In genomic region chr22:28892175-28892731, GRCh38 we compare ENCODE assay signal across 16 cellular contexts. TPM values are rescaled to one million over a fixed set of nuclear protein-coding genes. Genes with fewer than 3 reads are reported as not detected.
A peak's percentile ranks its signal among the peaks of the same experiment; 100 is the strongest.
DNase-seq lines count a peak whose midpoint lies in the region; ATAC-seq and TF ChIP-seq lines count a peak whose summit lies in the region.
"Had no signal": no experiment of that assay in that cellular context is flagged by ENCODE, and none has a peak within 500 bp of the region (broad histone marks: within the 10 kb centered on the region; RNA-seq: fewer than 3 reads in every experiment).

No MANE protein-coding gene starts in this region.

- no peak for TF ChIP-seq CTCF in mammary epithelial cell (conservative IDR thresholded peaks at IDR 0.05 in 1 of 2, IDR thresholded peaks at IDR 0.05 in 1 of 2; ENCODE audit: extremely low read depth in 1 of 2, insufficient read depth in 1 of 2, low read depth in 1 of 2, low read length in 2 of 2)
- no peak for TF ChIP-seq CTCF in natural killer cell (IDR thresholded peaks at IDR 0.05)

- H3K4me1 ChIP-seq in BLaER1 treated with 17β-estradiol and CSF1 and Interleukin-3, amounts not matched to agents 10 nM and 100 nM, result peaks cover 24 to 55% (median 47%) of the 10 kb centered on the region in 10 experiments
- peaks cover 45% of the 10 kb centered on the region for H3K4me1 ChIP-seq in HUES48 (ENCODE audit: control insufficient read depth, insufficient read depth, low read length)
- H3K4me1 ChIP-seq in mammary epithelial cell (ENCODE audit: insufficient read depth, low read length), result peaks cover 38% of the 10 kb centered on the region
- H3K4me1 ChIP-seq in mesendoderm (ENCODE audit: control insufficient read depth, low read depth, low read length), result peaks cover 10% of the 10 kb centered on the region
- H3K4me1 ChIP-seq in aorta (ENCODE audit: control insufficient read depth in 1 of 2, insufficient read depth in 2 of 2, low read length in 2 of 2), result peaks cover 2 to 5% of the 10 kb centered on the region in 2 donors

- H4K5ac ChIP-seq in mesendoderm (ENCODE audit: low read length), result no peak overlapping the region

- H3K79me1 ChIP-seq in mesendoderm (ENCODE audit: low read length), result peaks cover 20% of the 10 kb centered on the region

- peaks cover 92% of the 10 kb centered on the region for H3K79me2 ChIP-seq in mammary epithelial cell (ENCODE audit: insufficient read depth, low read length)
- peaks cover 74% of the 10 kb centered on the region for H3K79me2 ChIP-seq in mesendoderm (ENCODE audit: control insufficient read depth, insufficient read depth, low read length)

- H3K9me3 Mint-ChIP-seq in natural killer cell, result no peaks in the 10 kb centered on the region
- H3K9me3 Mint-ChIP-seq: activated B cell treated with CpG ODN at 0.5 μM for 24 hours had no signal

- no peak overlapping the region for H2BK5ac ChIP-seq in mesendoderm (ENCODE audit: low read length)

- peak overlapping the region; percentile 90 for H3K23ac ChIP-seq in mesendoderm (ENCODE audit: low read length)

- ATAC-seq in natural killer cell, result no peak
- no peak for ATAC-seq in HG02981 (IDR thresholded peaks at IDR 0.05; ENCODE audit: unreplicated experiment)
- ATAC-seq in aorta (ENCODE audit: low FRiP score), result no peak

- H3K27me3 ChIP-seq in BLaER1 treated with 17β-estradiol and CSF1 and Interleukin-3, amounts not matched to agents 10 nM and 100 nM, result no peaks in the 10 kb centered on the region
- H3K27me3 ChIP-seq in HUES48 (ENCODE audit: control insufficient read depth, insufficient read depth, low read length), result no peaks in the 10 kb centered on the region
- no peaks in the 10 kb centered on the region for H3K27me3 ChIP-seq in mammary epithelial cell (ENCODE audit: insufficient read depth, low read length)
- no peaks in the 10 kb centered on the region for H3K27me3 ChIP-seq in mesendoderm (ENCODE audit: insufficient read depth, low read length, poor library complexity)
- H3K27me3 ChIP-seq in aorta (ENCODE audit: control insufficient read depth in 1 of 2, insufficient read depth in 2 of 2, low read length in 1 of 2), result no peaks in the 10 kb centered on the region
- H3K27me3 ChIP-seq: thyroid gland had no signal

- H3K4me1 Mint-ChIP-seq in natural killer cell, result peaks cover 0 to 7% of the 10 kb centered on the region in 2 donors

- no peak overlapping the region for H3K56ac ChIP-seq in mesendoderm (ENCODE audit: low read length)

- no peak overlapping the region for H3K27ac Mint-ChIP-seq in natural killer cell
- H3K27ac Mint-ChIP-seq: activated B cell treated with CpG ODN at 0.5 μM for 24 hours had no signal

- no peak overlapping the region for H3K4me3 ChIP-seq in BLaER1 treated with 17β-estradiol and CSF1 and Interleukin-3, amounts not matched to agents 10 nM and 100 nM
- H3K4me3 ChIP-seq in HUES48 (ENCODE audit: low read depth, low read length) (no peak overlapping the region), mammary epithelial cell (replicated peaks in 1 of 3; ENCODE audit: insufficient read depth in 1 of 3, low read depth in 2 of 3, low read length in 3 of 3) (no peak overlapping the region), mesendoderm (ENCODE audit: low read length) (no peak overlapping the region), aorta (ENCODE audit: low read length in 2 of 2) (no peak overlapping the region)
- H3K4me3 ChIP-seq: thyroid gland had no signal

- in situ Hi-C loops in mammary epithelial cell (cut with MboI; ENCODE audit: low sequenced_read_pairs in 2 of 2), result no loop called here

- no peak overlapping the region for H3K9ac ChIP-seq in BLaER1 treated with 17β-estradiol and CSF1 and Interleukin-3, amounts not matched to agents 10 nM and 100 nM
- H3K9ac ChIP-seq in HUES48 (ENCODE audit: low read depth, low read length) (no peak overlapping the region), mammary epithelial cell (ENCODE audit: insufficient read depth, low read length) (no peak overlapping the region), mesendoderm (ENCODE audit: low read length) (no peak overlapping the region)

- CTCF ChIA-PET in mammary epithelial cell (lab: Charles Lee; ENCODE audit: low non-redundant PET), result no interaction called here

- no peaks in the 10 kb centered on the region for H3K9me3 ChIP-seq in BLaER1 treated with 17β-estradiol and CSF1 and Interleukin-3, amounts not matched to agents 10 nM and 100 nM (replicated peaks in 1 of 11)
- H3K9me3 ChIP-seq in HUES48 (ENCODE audit: control insufficient read depth, insufficient read depth, low read length) (no peaks in the 10 kb centered on the region), mammary epithelial cell (replicated peaks; ENCODE audit: insufficient read depth, low read length) (no peaks in the 10 kb centered on the region), aorta (ENCODE audit: control insufficient read depth, low read length) (no peaks in the 10 kb centered on the region)
- H3K9me3 ChIP-seq: thyroid gland had no signal

- H2BK120ac ChIP-seq in mesendoderm (ENCODE audit: low read depth, low read length), result no peak overlapping the region

- no peak overlapping the region for H3K18ac ChIP-seq in mesendoderm (ENCODE audit: low read length)

- H3K27me3 Mint-ChIP-seq in natural killer cell (ENCODE audit: low read depth in 2 of 2), result peaks cover 14 to 22% of the 10 kb centered on the region in 2 donors

- DNase-seq in mammary epithelial cell (peak; percentile 70), mesendoderm (no peak), hepatic stellate cell (ENCODE audit: low spot score) (no peak), natural killer cell (no peak), aorta (no peak)
- DNase-seq: activated B cell treated with CpG ODN at 0.5 μM for 24 hours; activated gamma-delta T cell treated with Interleukin-2 at 50 U/mL for 16 hours; midbrain; NCI-H2171; occipital lobe; stimulated activated CD4-positive, alpha-beta T cell treated with anti-CD3 and anti-CD28 coated beads, Interleukin-4, amount 100 ng/mL, for 4 hours; T-helper 1 cell; thyroid gland had no signal

- H3K4me2 ChIP-seq in BLaER1 treated with 17β-estradiol and CSF1 and Interleukin-3, amounts not matched to agents 10 nM and 100 nM, result peak overlapping the region in 7 of 11 experiments; percentile 1 to 13 (median 8); a peak in 4 of 22 replicates
- H3K4me2 ChIP-seq in mammary epithelial cell (ENCODE audit: insufficient read depth, low read depth, low read length) (peak overlapping the region; percentile 22), mesendoderm (ENCODE audit: low read length) (no peak overlapping the region)

- dilution Hi-C loops in mammary epithelial cell (cut with HindIII; ENCODE audit: low sequenced_read_pairs), result no loop called here

- intact Hi-C loops in mammary epithelial cell (cut with micrococcal nuclease), result no loop called here
- intact Hi-C loops in natural killer cell (cut with micrococcal nuclease), result no loop called here
- intact Hi-C loops in aorta (cut with DNase I), result no loop called here

- no peak overlapping the region for H3K4ac ChIP-seq in mesendoderm (ENCODE audit: low read depth, low read length)

- no peak overlapping the region for H3K4me3 Mint-ChIP-seq in natural killer cell
- H3K4me3 Mint-ChIP-seq: activated B cell treated with CpG ODN at 0.5 μM for 24 hours had no signal

- H2AK5ac ChIP-seq in mesendoderm (ENCODE audit: low read length), result no peak overlapping the region

- 8% methylated on average over 5 of the region's 5 CpGs for WGBS in mammary epithelial cell (ENCODE audit: low coverage, missing lambda C conversion rate)
- no CpG with 5 or more reads among the region's 5 CpGs for WGBS in mesendoderm (ENCODE audit: extremely low coverage, insufficient coverage, low lambda C conversion rate)
- WGBS in aorta, 2 donors, result 75 to 76% methylated on average over 5 of the region's 5 CpGs

- no peak overlapping the region for H3K27ac ChIP-seq in BLaER1 treated with 17β-estradiol and CSF1 and Interleukin-3, amounts not matched to agents 10 nM and 100 nM
- peak overlapping the region; percentile 8 for H3K27ac ChIP-seq in HUES48 (ENCODE audit: low read depth, low read length)
- H3K27ac ChIP-seq in mammary epithelial cell (ENCODE audit: insufficient read depth, low read depth, low read length), result no peak overlapping the region
- no peak overlapping the region for H3K27ac ChIP-seq in mesendoderm (ENCODE audit: low read depth, low read length)
- no peak overlapping the region for H3K27ac ChIP-seq in aorta (ENCODE audit: low read depth in 1 of 2, low read length in 2 of 2)

- BruUV-seq in mammary epithelial cell (replicated peaks; lab: Mats Ljungman, UMichigan), result no TSS peak

- no peak overlapping the region for H2BK15ac ChIP-seq in mesendoderm (replicated peaks; ENCODE audit: low read depth)

- no peaks in the 10 kb centered on the region for H3K36me3 ChIP-seq in BLaER1 treated with 17β-estradiol and CSF1 and Interleukin-3, amounts not matched to agents 10 nM and 100 nM
- H3K36me3 ChIP-seq in HUES48 (ENCODE audit: control insufficient read depth, insufficient read depth, low read length) (no peaks in the 10 kb centered on the region), mammary epithelial cell (ENCODE audit: insufficient read depth, low read length) (no peaks in the 10 kb centered on the region), mesendoderm (ENCODE audit: control insufficient read depth, insufficient read depth, low read length) (no peaks in the 10 kb centered on the region), aorta (ENCODE audit: control insufficient read depth in 1 of 2, insufficient read depth in 2 of 2, low read length in 1 of 2) (no peaks in the 10 kb centered on the region)
- H3K36me3 ChIP-seq: thyroid gland had no signal

- peak overlapping the region; percentile 37 for H2AFZ ChIP-seq in mammary epithelial cell (ENCODE audit: low read depth, low read length)

- H4K8ac ChIP-seq in mesendoderm (ENCODE audit: low read depth, low read length), result no peak overlapping the region

- no peaks in the 10 kb centered on the region for H3K36me3 Mint-ChIP-seq in natural killer cell

- peaks cover 0 to 87% (median 34%) of the 10 kb centered on the region in 11 experiments; a peak in 11 of 22 replicates for H4K20me1 ChIP-seq in BLaER1 treated with 17β-estradiol and CSF1 and Interleukin-3, amounts not matched to agents 10 nM and 100 nM
- no peaks in the 10 kb centered on the region for H4K20me1 ChIP-seq in mammary epithelial cell (ENCODE audit: insufficient read depth, low read length)

RNA-seq across cellular contexts. Expression of gene ZNRF3, which starts 8.9 kb away (rescaled TPM):
- total RNA-seq in mammary epithelial cell (10 to 100 TPM in 1 of 2 donors, 1 to 10 TPM in 1; 9.5 to 14.5 TPM), natural killer cell (under 1 TPM; 0.23 to 0.34 (median 0.33) TPM), aorta (10 to 100 TPM in 1 of 2 donors, 1 to 10 TPM in 1; 7.2 to 11.8 TPM)
- polyA plus RNA-seq in mammary epithelial cell (5.2 TPM), aorta (1 to 10 TPM; 1.4 to 2.9 TPM)
- polyA minus RNA-seq in mammary epithelial cell, result 9.8 TPM
- polyA plus RNA-seq in mesendoderm (2013, experiment 1 of 2), result 12.2 TPM
- polyA plus RNA-seq in mesendoderm (2013, experiment 2 of 2), result 11.9 TPM

Comparison
In these comparisons a context has a peak if more than half of its experiments do, and no peak if none do; other contexts are left out.
1. RNA of gene ZNRF3, which starts 8.9 kb away (total RNA-seq): 9.5 to 14.5 TPM in mammary epithelial cell and 7.2 to 11.8 TPM in aorta; 0.23 to 0.34 TPM in natural killer cell; every median in the first group is over 4 times any median in the second.